In genomic region chr2:56121995-56122394, GRCh38 we compare ENCODE assay signal across 2 cellular contexts.
TF ChIP-seq lines count a peak whose summit lies in the region.

No MANE protein-coding gene starts in this region.

TF ChIP-seq in HepG2, 621 proteins besides CTCF, POLR2A, EP300 and RAD21:
- TF ChIP-seq ZNF646 (CRISPR knock-in tag; IDR thresholded peaks at IDR 0.05): no peak
- no peak for TF ChIP-seq ZNF563 (CRISPR knock-in tag; IDR thresholded peaks at IDR 0.05)
- TF ChIP-seq ZNF337 (CRISPR knock-in tag; IDR thresholded peaks at IDR 0.05; ENCODE audit: borderline replicate concordance, low read depth): no peak
- no peak for TF ChIP-seq MAZ (IDR thresholded peaks at IDR 0.05; ENCODE audit: borderline replicate concordance, low read depth, low read length)
- TF ChIP-seq MAZ (CRISPR knock-in tag; IDR thresholded peaks at IDR 0.05; ENCODE audit: low read depth): no peak
- TF ChIP-seq TRIM22 (IDR thresholded peaks at IDR 0.05): no peak
- no peak for TF ChIP-seq MIER3 (CRISPR knock-in tag; IDR thresholded peaks at IDR 0.05; ENCODE audit: borderline replicate concordance)
- no peak for TF ChIP-seq ZZZ3 (CRISPR knock-in tag; IDR thresholded peaks at IDR 0.05; ENCODE audit: borderline replicate concordance)
- TF ChIP-seq ZNF44 (CRISPR knock-in tag; IDR thresholded peaks at IDR 0.05): no peak

TF ChIP-seq in K562, 482 proteins besides CTCF, POLR2A, EP300 and RAD21:
- TF ChIP-seq GTF3C2 (IDR thresholded peaks at IDR 0.05; ENCODE audit: borderline replicate concordance, extremely low read depth, insufficient read length): no peak
